Comparison of ENCODE assay signal across 26 cellular contexts in genomic region chr20:24149175-24149574, GRCh38.
A peak's percentile ranks its signal among the peaks of the same experiment; 100 is the strongest.
DNase-seq lines count a peak whose midpoint lies in the region; ATAC-seq lines count a peak whose summit lies in the region.
"Had no signal": no experiment of that assay in that cellular context is flagged by ENCODE, and none has a peak within 500 bp of the region (broad histone marks: within the 10 kb centered on the region; RNA-seq: fewer than 3 reads in every experiment).

No MANE protein-coding gene starts in this region.

- peak overlapping the region; percentile 6; the same call in 1 of the 2 replicates for H3K4me3 ChIP-seq in BLaER1
- H3K4me3 ChIP-seq: adrenal gland, left ventricle myocardium inferior, neural progenitor cell, Peyer's patch, spleen, tibial artery had no signal

- DNase-seq in ecto neural progenitor cell (ENCODE audit: low spot score) (peak; percentile 6), islet precursor cell (peak; percentile 25), substantia nigra (lab: John Stamatoyannopoulos, UW) (no peak)
- DNase-seq in stimulated activated CD4-positive, alpha-beta T cell treated with anti-CD3 and anti-CD28 coated beads, Interleukin-2, amount 100 ng/mL, for 24 hours = no peak
- DNase-seq: activated CD8-positive, alpha-beta T cell treated with anti-CD3 and anti-CD28 coated beads for 36 hours; activated naive CD4-positive, alpha-beta T cell treated with anti-CD3 and anti-CD28 coated beads, Interleukin-2, amount 10 ng/mL, durations not matched to agents 7 days and 5 days; adrenal gland; COR-L47; left ventricle myocardium inferior; mesendoderm; NCI-H2029 treated with DMSO at 0.1 percent for 48 hours; NCI-H69; posterior cingulate gyrus; spleen; stimulated activated CD8-positive, alpha-beta memory T cell treated with anti-CD3 and anti-CD28 coated beads, Interleukin-4, amount 100 ng/mL, for 48 hours; SW 1271; T-helper 9 cell; tibial artery had no signal

- H3K27ac ChIP-seq in BLaER1 (peak overlapping the region; percentile 86), KOPT-K1 (ENCODE audit: low read depth, low read length, poor library complexity, severe bottlenecking) (peak overlapping the region; percentile 47), substantia nigra (ENCODE audit: low read depth, low read length, poor library complexity, severe bottlenecking) (no peak overlapping the region)
- H3K27ac ChIP-seq: adrenal gland, C4-2B, left ventricle myocardium inferior, neural progenitor cell, tibial artery had no signal

- H3K27me3 ChIP-seq in BLaER1 = no peaks in the 10 kb centered on the region
- H3K27me3 ChIP-seq: adrenal gland, neural progenitor cell, Peyer's patch had no signal

- peaks cover 59% of the 10 kb centered on the region for H3K4me1 ChIP-seq in BLaER1
- H3K4me1 ChIP-seq: adrenal gland, left ventricle myocardium inferior, neural progenitor cell, Peyer's patch, tibial artery had no signal

- H3K9me3 ChIP-seq in BLaER1 (peaks cover 24% of the 10 kb centered on the region), KOPT-K1 (ENCODE audit: insufficient read depth, low read length, poor library complexity, severe bottlenecking) (peaks cover 19% of the 10 kb centered on the region)
- H3K9me3 ChIP-seq: adrenal gland, left ventricle myocardium inferior, Peyer's patch, tibial artery had no signal

- H3K4me2 ChIP-seq in BLaER1 = peak overlapping the region; percentile 71
- H3K4me2 ChIP-seq: neural progenitor cell had no signal

- H4K20me1 ChIP-seq in BLaER1 = no peaks in the 10 kb centered on the region

- no peak for ATAC-seq in GM21786 (IDR thresholded peaks at IDR 0.05; ENCODE audit: unreplicated experiment)
- no peak for ATAC-seq in HG03432 (IDR thresholded peaks at IDR 0.05; ENCODE audit: unreplicated experiment)
- ATAC-seq: activated T-helper 17 cell treated with anti-CD3 and anti-CD28 coated beads, Interleukin-2, amount 50 U/mL, for 72 hours had no signal

- H3K36me3 ChIP-seq in BLaER1 (no peaks in the 10 kb centered on the region), KOPT-K1 (ENCODE audit: insufficient read depth, low read length) (no peaks in the 10 kb centered on the region)
- H3K36me3 ChIP-seq: adrenal gland, left ventricle myocardium inferior, neural progenitor cell, Peyer's patch, spleen, tibial artery had no signal

- H3K9ac ChIP-seq in BLaER1 = no peak overlapping the region
- H3K9ac ChIP-seq: neural progenitor cell had no signal

Comparison
In these comparisons a context has a peak if more than half of its experiments do, and no peak if none do; other contexts are left out.
1. DNase-seq: peak in ecto neural progenitor cell (single experiment) and islet precursor cell (single experiment); none in stimulated activated CD4-positive, alpha-beta T cell treated with anti-CD3 and anti-CD28 coated beads, Interleukin-2, amount 100 ng/mL, for 24 hours (0 of 2) and substantia nigra (0 of 49).